In genomic region chr1:168394858-168395257, GRCh38 we compare ENCODE assay signal across 8 cellular contexts.
"Had no signal": no experiment of that assay in that cellular context is flagged by ENCODE, and none has a peak within 500 bp of the region (broad histone marks: within the 10 kb centered on the region; RNA-seq: fewer than 3 reads in every experiment).

No MANE protein-coding gene starts in this region.

- H3K4me3 Mint-ChIP-seq: IgD-negative memory B cell had no signal

- H3K9ac ChIP-seq: KMS-11 had no signal

- H3K4me1 Mint-ChIP-seq: IgD-negative memory B cell had no signal

- H3K9me3 Mint-ChIP-seq: IgD-negative memory B cell had no signal

- H3K27ac ChIP-seq: HL-60, KMS-11 had no signal

- FAIRE-seq: HepG2, HTR-8/SVneo had no signal

- H3K4me2 ChIP-seq: KMS-11 had no signal

- H3K36me3 Mint-ChIP-seq: IgD-negative memory B cell had no signal

- ATAC-seq: HepG2 had no signal

- DNase-seq: IMR-90, KBM-7, KG1 had no signal
